1 cellular context compared by ENCODE assay signal in the genomic region with DNA sequence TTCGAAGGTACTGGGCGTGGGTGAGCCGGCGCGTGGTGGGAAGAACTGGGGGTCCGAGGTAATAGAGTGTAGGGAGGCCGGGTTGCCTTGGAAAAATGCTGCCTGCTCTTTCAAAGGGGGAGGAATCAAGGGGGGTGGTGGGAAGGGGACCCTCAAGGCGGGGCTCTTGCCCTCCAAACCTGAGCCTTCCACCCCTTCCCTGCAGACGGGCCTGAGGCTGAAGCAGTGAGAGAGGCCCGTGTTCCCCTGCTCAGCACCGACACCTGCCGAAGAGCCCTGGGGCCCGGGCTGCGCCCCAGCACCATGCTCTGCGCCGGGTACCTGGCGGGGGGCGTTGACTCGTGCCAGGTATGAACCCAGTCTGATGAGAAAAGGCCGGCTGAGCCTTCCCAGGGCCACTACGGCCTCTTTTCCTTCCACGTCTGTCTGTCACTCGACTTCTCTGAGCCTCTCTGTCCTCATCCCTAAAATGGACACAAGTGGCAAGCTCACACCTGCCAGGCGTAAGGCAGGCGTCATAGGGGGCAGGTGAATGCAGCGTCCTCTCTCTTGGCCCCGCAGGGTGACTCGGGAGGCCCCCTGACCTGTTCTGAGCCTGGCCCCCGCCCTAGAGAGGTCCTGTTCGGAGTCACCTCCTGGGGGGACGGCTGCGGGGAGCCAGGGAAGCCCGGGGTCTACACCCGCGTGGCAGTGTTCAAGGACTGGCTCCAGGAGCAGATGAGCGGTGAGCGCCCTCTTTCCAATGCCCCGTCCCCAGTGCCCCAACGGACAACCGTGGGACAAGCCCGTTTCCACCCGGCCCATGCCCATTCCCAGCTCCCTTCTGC.
TF ChIP-seq lines count a peak whose summit lies in the region.

No MANE protein-coding gene starts in this region.

TF ChIP-seq in H1, 55 proteins besides CTCF, POLR2A, EP300 and RAD21:
- TF ChIP-seq, protein P1, sequence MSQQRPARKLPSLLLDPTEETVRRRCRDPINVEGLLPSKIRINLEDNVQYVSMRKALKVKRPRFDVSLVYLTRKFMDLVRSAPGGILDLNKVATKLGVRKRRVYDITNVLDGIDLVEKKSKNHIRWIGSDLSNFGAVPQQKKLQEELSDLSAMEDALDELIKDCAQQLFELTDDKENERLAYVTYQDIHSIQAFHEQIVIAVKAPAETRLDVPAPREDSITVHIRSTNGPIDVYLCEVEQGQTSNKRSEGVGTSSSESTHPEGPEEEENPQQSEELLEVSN (IDR thresholded peaks at IDR 0.05) = no peak
- TF ChIP-seq BACH1 (IDR thresholded peaks at IDR 0.05; ENCODE audit: low read length) (no peak), NRF1 (IDR thresholded peaks at IDR 0.05; ENCODE audit: low read depth, low read length) (no peak), CREB1 (IDR thresholded peaks at IDR 0.05) (no peak), GTF2F1 (IDR thresholded peaks at IDR 0.05; ENCODE audit: borderline replicate concordance, low read depth, low read length) (no peak), RBBP5 (IDR thresholded peaks at IDR 0.05; ENCODE audit: borderline replicate concordance, low read depth, low read length) (no peak), PHF8 (conservative IDR thresholded peaks at IDR 0.05; ENCODE audit: low read depth, low read length) (no peak), SIX5 (IDR thresholded peaks at IDR 0.05; ENCODE audit: low read depth, low read length) (no peak), CHD1 (IDR thresholded peaks at IDR 0.05; ENCODE audit: low read depth, low read length) (no peak), BCL11A (IDR thresholded peaks at IDR 0.05; ENCODE audit: low read depth in 2 of 2, low read length in 2 of 2) (no peak), EZH2 (IDR thresholded peaks at IDR 0.05; ENCODE audit: low read depth, low read length, severe bottlenecking) (no peak), MAFK (IDR thresholded peaks at IDR 0.05; ENCODE audit: low read depth, low read length) (no peak)
- TF ChIP-seq, protein P2, sequence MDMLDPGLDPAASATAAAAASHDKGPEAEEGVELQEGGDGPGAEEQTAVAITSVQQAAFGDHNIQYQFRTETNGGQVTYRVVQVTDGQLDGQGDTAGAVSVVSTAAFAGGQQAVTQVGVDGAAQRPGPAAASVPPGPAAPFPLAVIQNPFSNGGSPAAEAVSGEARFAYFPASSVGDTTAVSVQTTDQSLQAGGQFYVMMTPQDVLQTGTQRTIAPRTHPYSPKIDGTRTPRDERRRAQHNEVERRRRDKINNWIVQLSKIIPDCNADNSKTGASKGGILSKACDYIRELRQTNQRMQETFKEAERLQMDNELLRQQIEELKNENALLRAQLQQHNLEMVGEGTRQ (IDR thresholded peaks at IDR 0.05; ENCODE audit: low read length) = no peak
